In the genomic region with DNA sequence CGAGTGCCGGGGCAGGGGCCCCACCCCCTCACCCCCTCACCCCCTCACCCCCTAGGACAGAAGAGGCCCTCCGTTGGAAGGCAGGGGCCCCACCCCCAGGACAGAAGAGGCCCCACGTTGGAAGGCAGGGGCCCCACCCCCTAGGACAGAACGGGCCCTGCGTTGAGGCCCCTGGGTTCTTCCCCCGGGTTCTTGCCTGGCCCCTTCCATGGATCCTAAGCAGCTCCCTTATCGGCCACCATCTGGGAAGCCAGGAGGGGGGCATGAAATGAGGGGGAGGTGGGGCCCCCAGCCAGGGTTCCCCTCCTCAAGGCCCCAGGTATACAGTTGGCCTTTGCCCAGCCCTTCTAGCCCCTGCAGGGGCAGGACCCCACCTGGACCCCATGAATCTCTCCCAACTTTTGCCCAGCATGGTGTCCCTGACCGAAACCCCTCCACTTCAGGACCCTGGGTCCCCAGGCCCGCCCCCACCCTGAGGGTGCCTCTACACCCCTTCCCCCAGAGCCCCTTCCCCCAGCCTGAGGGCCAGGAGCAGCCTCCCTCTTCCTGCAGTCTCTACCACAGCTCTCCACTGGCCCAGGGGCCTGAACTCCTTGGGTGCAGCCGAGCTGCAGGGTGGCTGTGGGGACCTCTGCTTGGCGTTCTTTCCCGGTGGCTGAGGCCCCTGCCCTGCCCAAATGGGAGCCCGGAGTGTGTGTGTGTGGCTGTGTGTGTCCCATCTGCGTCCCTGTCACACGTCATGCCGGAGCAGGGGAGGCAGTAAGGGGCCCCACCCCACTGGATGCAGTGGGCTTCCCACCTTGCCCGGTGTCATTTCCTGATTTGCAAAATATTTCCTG, we compare ENCODE assay signal across 10 cellular contexts. TPM values are rescaled to one million over a fixed set of nuclear protein-coding genes. Genes with fewer than 3 reads are reported as not detected.
DNase-seq lines count a peak whose midpoint lies in the region; ATAC-seq and TF ChIP-seq lines count a peak whose summit lies in the region.
"Had no signal": no experiment of that assay in that cellular context is flagged by ENCODE, and none has a peak within 500 bp of the region (broad histone marks: within the 10 kb centered on the region; RNA-seq: fewer than 3 reads in every experiment).

No MANE protein-coding gene starts in this region.

- no peaks in the 10 kb centered on the region for H3K9me3 ChIP-seq in PC-9 (ENCODE audit: insufficient read depth, low read depth)
- H3K9me3 ChIP-seq in upper lobe of right lung = no peaks in the 10 kb centered on the region

- no peaks in the 10 kb centered on the region for H3K27me3 ChIP-seq in PC-9 (ENCODE audit: insufficient read depth, low read depth)
- H3K27me3 ChIP-seq in upper lobe of right lung = no peaks in the 10 kb centered on the region

- POLR2A ChIA-PET in PC-9 (lab: Charles Lee; ENCODE audit: unreplicated experiment) = interaction anchor here (0.5 to 1.0 kb wide), 8 partner anchors 13 to 1155 kb away, joined by 3 to 9 read pairs (median 5); a partner anchor contains a TSS

- no peaks in the 10 kb centered on the region for H3K9me2 ChIP-seq in PC-9 (ENCODE audit: insufficient read depth)

- H2AFZ ChIP-seq in PC-9 = peak overlapping the region; percentile 66

- peak overlapping the region; percentile 51 for H3K27ac ChIP-seq in PC-9
- peak overlapping the region; percentile 91 for H3K27ac ChIP-seq in upper lobe of right lung

- H3K36me3 Mint-ChIP-seq in nephron progenitor cell (ENCODE audit: low read depth) = no peaks in the 10 kb centered on the region

- H3K4me1 Mint-ChIP-seq in nephron progenitor cell = peaks cover 48% of the 10 kb centered on the region

- DNase-seq in PC-9 (no peak), germinal center (ENCODE audit: low spot score) (peak; percentile 3), nephron progenitor cell (no peak), upper lobe of right lung (peak; percentile 61), hepatic stellate cell (ENCODE audit: low spot score) (no peak), cortex of kidney (lab: John Stamatoyannopoulos, UW) (no peak)
- DNase-seq: activated T-cell treated with anti-CD3 and anti-CD28 coated beads, Interleukin-2, amount 50 U/mL, for 24 hours; EL had no signal

- peaks cover 33% of the 10 kb centered on the region; the same call in 1 of the 2 replicates for H3F3A ChIP-seq in PC-9 (ENCODE audit: insufficient read depth, low read depth)

- no TSS peak for BruUV-seq in PC-9 (replicated peaks; lab: Mats Ljungman, UMichigan)

- H3K79me2 ChIP-seq in PC-9 (ENCODE audit: low read depth) = peaks cover 3% of the 10 kb centered on the region; the same call in 1 of the 2 replicates

- H3K4me2 ChIP-seq in PC-9 = peak overlapping the region; percentile 85

- no peaks in the 10 kb centered on the region for H4K20me1 ChIP-seq in PC-9 (ENCODE audit: insufficient read depth)

- no peak for TF ChIP-seq CTCF in PC-9 (conservative IDR thresholded peaks at IDR 0.05)
- TF ChIP-seq CTCF in nephron progenitor cell (IDR thresholded peaks at IDR 0.05) = no peak
- no peak for TF ChIP-seq CTCF in upper lobe of right lung (IDR thresholded peaks at IDR 0.05)

- H3K9me3 Mint-ChIP-seq in nephron progenitor cell = peaks cover 5% of the 10 kb centered on the region
- H3K9me3 Mint-ChIP-seq: activated T-cell treated with anti-CD3 and anti-CD28 coated beads, Interleukin-2, amount 50 U/mL, for 24 hours had no signal

- CTCF ChIA-PET in PC-9 (lab: Charles Lee) = interaction anchor here (0.6 to 0.8 kb wide), 2 partner anchors 32 to 93 kb away, joined by 3 to 5 read pairs; a partner anchor contains a TSS

- intact Hi-C loops in PC-9 (cut with micrococcal nuclease; ENCODE audit: unreplicated experiment) (loop anchor here (10.0 kb wide), 1 partner anchor 86 kb away; a partner anchor contains a TSS), upper lobe of right lung (cut with DNase I) (no loop called here)

- no peak overlapping the region for H3K4me3 Mint-ChIP-seq in nephron progenitor cell
- H3K4me3 Mint-ChIP-seq: activated T-cell treated with anti-CD3 and anti-CD28 coated beads, Interleukin-2, amount 50 U/mL, for 24 hours had no signal

- H3K36me3 ChIP-seq in PC-9 (ENCODE audit: low read depth) = no peaks in the 10 kb centered on the region
- H3K36me3 ChIP-seq in upper lobe of right lung = no peaks in the 10 kb centered on the region

- no peaks in the 10 kb centered on the region for H3K27me3 Mint-ChIP-seq in nephron progenitor cell (ENCODE audit: low read depth, poor library complexity)

- H3K4me1 ChIP-seq in PC-9 (replicated peaks; ENCODE audit: insufficient read depth) (peaks cover 59% of the 10 kb centered on the region), upper lobe of right lung (peaks cover 64% of the 10 kb centered on the region)

- peak overlapping the region; percentile 57 for H3K27ac Mint-ChIP-seq in nephron progenitor cell
- H3K27ac Mint-ChIP-seq: activated T-cell treated with anti-CD3 and anti-CD28 coated beads, Interleukin-2, amount 50 U/mL, for 24 hours had no signal

- H3K4me3 ChIP-seq in PC-9 = peak overlapping the region; percentile 52
- H3K4me3 ChIP-seq in upper lobe of right lung = no peak overlapping the region

- ATAC-seq in upper lobe of right lung (no peak), HG02642 (IDR thresholded peaks at IDR 0.05; ENCODE audit: poor library complexity, unreplicated experiment) (no peak)

RNA-seq across cellular contexts. Expression of a gene that starts 4.3 kb away (rescaled TPM):
- 56.6 and 65.9 TPM in 2 replicates for total RNA-seq in PC-9 (2021)
- total RNA-seq in upper lobe of right lung = 87.4 TPM

RNA-seq across cellular contexts. Expression of a gene that starts 10.1 kb away (rescaled TPM):
- total RNA-seq in PC-9 (2021) (14.7 and 18.9 TPM in 2 replicates), upper lobe of right lung (21.5 TPM)
- total RNA-seq: T-helper 2 cell treated with Interferon-gamma antibody and Interleukin-4, amounts not matched to agents 100 ng/mL and 5 ng/mL, for 36 hours had no signal

RNA-seq across cellular contexts. Expression of a gene that starts 18.3 kb away (rescaled TPM):
- total RNA-seq in PC-9 (2021) = 4.0 and 4.2 TPM in 2 replicates
- total RNA-seq in upper lobe of right lung = 10.4 TPM

RNA-seq across cellular contexts. Expression of a gene that starts 24.1 kb away (rescaled TPM):
- total RNA-seq in PC-9 (2021) (90.5 and 90.8 TPM in 2 replicates), upper lobe of right lung (80.7 TPM)

RNA-seq across cellular contexts. Expression of a gene that starts 32.1 kb away (rescaled TPM):
- total RNA-seq in PC-9 (2021) (162 and 183 TPM in 2 replicates), upper lobe of right lung (165 TPM)

Comparison
In these comparisons a context has a peak if more than half of its experiments do, and no peak if none do; other contexts are left out.
1. DNase-seq: peak in germinal center (single experiment) and upper lobe of right lung (single experiment); none in PC-9 (0 of 2), nephron progenitor cell (single experiment), hepatic stellate cell (single experiment) and cortex of kidney (single experiment).